Comparison of ENCODE assay signal across 13 cellular contexts in genomic region chr1:243475966-243476365, GRCh38.
DNase-seq lines count a peak whose midpoint lies in the region; ATAC-seq and TF ChIP-seq lines count a peak whose summit lies in the region.
"Had no signal": no experiment of that assay in that cellular context is flagged by ENCODE, and none has a peak within 500 bp of the region (broad histone marks: within the 10 kb centered on the region; RNA-seq: fewer than 3 reads in every experiment).

No MANE protein-coding gene starts in this region.

- no peaks in the 10 kb centered on the region for H4K20me1 ChIP-seq in SK-N-SH (ENCODE audit: insufficient read depth)
- no peaks in the 10 kb centered on the region for H4K20me1 ChIP-seq in hepatocyte (ENCODE audit: insufficient read depth, poor library complexity, severe bottlenecking)

- no peak for DNase-seq in left ventricle myocardium inferior
- DNase-seq in right cardiac atrium: no peak
- no peak for DNase-seq in SK-N-SH
- peak in 41 of 42 donors; percentile 50 to 91 (median 77) for DNase-seq in head of caudate nucleus
- no peak for DNase-seq in type B pancreatic cell (ENCODE audit: extremely low spot score, unreplicated experiment)
- DNase-seq in NCI-H187 (lab: John Stamatoyannopoulos, UW): no peak
- no peak for DNase-seq in hepatocyte (ENCODE audit: low spot score)
- DNase-seq in GM19240 (ENCODE audit: insufficient read length, low spot score): no peak
- DNase-seq: gastrocnemius medialis, MG63, psoas muscle had no signal

- H3K27ac Mint-ChIP-seq in type B pancreatic cell: no peak overlapping the region
- H3K27ac Mint-ChIP-seq: activated naive CD8-positive, alpha-beta T cell had no signal

- H3K4me2 ChIP-seq in SK-N-SH (no peak overlapping the region), hepatocyte (no peak overlapping the region)

- H3K9me3 Mint-ChIP-seq in type B pancreatic cell: peaks cover 7% of the 10 kb centered on the region

- POLR2A ChIA-PET in SK-N-SH (lab: Yijun Ruan, JAX): no interaction called here

- peak; percentile 25 for TF ChIP-seq CTCF in left ventricle myocardium inferior (IDR thresholded peaks at IDR 0.05; ENCODE audit: borderline replicate concordance)
- peak; percentile 35 for TF ChIP-seq CTCF in SK-N-SH (IDR thresholded peaks at IDR 0.05)
- peak; percentile 62 for TF ChIP-seq CTCF in type B pancreatic cell (conservative IDR thresholded peaks at IDR 0.05)
- no peak for TF ChIP-seq CTCF in hepatocyte (IDR thresholded peaks at IDR 0.05; ENCODE audit: poor library complexity)

- H3K27ac ChIP-seq in left ventricle myocardium inferior (replicated peaks) (no peak overlapping the region), right cardiac atrium (ENCODE audit: low read length) (no peak overlapping the region), SK-N-SH (ENCODE audit: low read depth in 2 of 2, low read length in 1 of 2) (no peak overlapping the region), hepatocyte (no peak overlapping the region)
- H3K27ac ChIP-seq: C4-2B, gastrocnemius medialis, psoas muscle had no signal

- H3K9me2 ChIP-seq in SK-N-SH: no peaks in the 10 kb centered on the region
- H3K9me2 ChIP-seq in hepatocyte (replicated peaks; ENCODE audit: insufficient read depth): no peaks in the 10 kb centered on the region

- H3K4me3 ChIP-seq in left ventricle myocardium inferior (no peak overlapping the region), right cardiac atrium (ENCODE audit: low read length) (no peak overlapping the region), SK-N-SH (ENCODE audit: low read depth in 2 of 2, low read length in 1 of 2) (no peak overlapping the region), hepatocyte (no peak overlapping the region)
- H3K4me3 ChIP-seq: gastrocnemius medialis, MG63, psoas muscle had no signal

- intact Hi-C loops in left ventricle myocardium inferior (cut with micrococcal nuclease) (no loop called here), right cardiac atrium (cut with DNase I) (no loop called here), head of caudate nucleus (cut with DNase I) (loop anchor here (10.0 kb wide), 3 partner anchors 131 to 799 kb away; partner anchors contain the start of gene ZBTB18)

- CTCF ChIA-PET in SK-N-SH (lab: Yijun Ruan, JAX): interaction anchor here (0.9 to 2.1 kb wide), 3 partner anchors 20 to 273 kb away, joined by 3 to 8 read pairs (median 4); no protein-coding TSS in a partner anchor

- no peak for TF ChIP-seq EP300 in SK-N-SH (IDR thresholded peaks at IDR 0.05; ENCODE audit: borderline replicate concordance in 1 of 2, low read depth in 1 of 2, low read length in 1 of 2)

- H3K27me3 ChIP-seq in left ventricle myocardium inferior (ENCODE audit: low read depth): no peaks in the 10 kb centered on the region
- H3K27me3 ChIP-seq in right cardiac atrium (ENCODE audit: control insufficient read depth, insufficient read depth): no peaks in the 10 kb centered on the region
- no peaks in the 10 kb centered on the region for H3K27me3 ChIP-seq in SK-N-SH (ENCODE audit: insufficient read depth)
- H3K27me3 ChIP-seq in hepatocyte: no peaks in the 10 kb centered on the region
- H3K27me3 ChIP-seq: gastrocnemius medialis, MG63 had no signal

- no peaks in the 10 kb centered on the region for H3F3A ChIP-seq in SK-N-SH (replicated peaks; ENCODE audit: insufficient read depth)

- H3K9me3 ChIP-seq in left ventricle myocardium inferior (replicated peaks) (no peaks in the 10 kb centered on the region), right cardiac atrium (ENCODE audit: control insufficient read depth, low read length) (no peaks in the 10 kb centered on the region), SK-N-SH (no peaks in the 10 kb centered on the region), hepatocyte (ENCODE audit: low read depth) (no peaks in the 10 kb centered on the region)
- H3K9me3 ChIP-seq: gastrocnemius medialis, MG63, psoas muscle had no signal

- WGBS in right cardiac atrium: 79% methylated on average over 7 of the region's 7 CpGs
- 84% methylated on average over 7 of the region's 7 CpGs for WGBS in SK-N-SH (ENCODE audit: low lambda C conversion rate)
- WGBS in hepatocyte (ENCODE audit: low lambda C conversion rate, missing lambda C conversion rate): 76% methylated on average over 7 of the region's 7 CpGs

- no peak for ATAC-seq in right cardiac atrium
- ATAC-seq: gastrocnemius medialis, psoas muscle had no signal

- H3K36me3 Mint-ChIP-seq in type B pancreatic cell: peaks cover 4% of the 10 kb centered on the region

- H2AFZ ChIP-seq in SK-N-SH (ENCODE audit: low read depth) (no peak overlapping the region), hepatocyte (no peak overlapping the region)

- H3K36me3 ChIP-seq in left ventricle myocardium inferior: no peaks in the 10 kb centered on the region
- peaks cover 0 to 6% of the 10 kb centered on the region in 2 experiments for H3K36me3 ChIP-seq in SK-N-SH (replicated peaks in 1 of 2; ENCODE audit: control insufficient read depth in 1 of 2, insufficient read depth in 2 of 2, low read length in 1 of 2)
- H3K36me3 ChIP-seq in hepatocyte (replicated peaks; ENCODE audit: insufficient read depth, low read depth): no peaks in the 10 kb centered on the region
- H3K36me3 ChIP-seq: gastrocnemius medialis, MG63 had no signal

- peaks cover 17% of the 10 kb centered on the region for H3K4me1 ChIP-seq in left ventricle myocardium inferior
- peaks cover 3% of the 10 kb centered on the region for H3K4me1 ChIP-seq in right cardiac atrium (ENCODE audit: control insufficient read depth, insufficient read depth, low read length)
- peaks cover 0 to 11% of the 10 kb centered on the region in 2 experiments; a peak in 2 of 4 replicates for H3K4me1 ChIP-seq in SK-N-SH (ENCODE audit: control insufficient read depth in 1 of 2, insufficient read depth in 2 of 2, low read depth in 1 of 2, low read length in 1 of 2)
- no peaks in the 10 kb centered on the region for H3K4me1 ChIP-seq in hepatocyte (ENCODE audit: insufficient read depth)
- H3K4me1 ChIP-seq: psoas muscle had no signal

- H3K4me3 Mint-ChIP-seq in type B pancreatic cell: no peak overlapping the region
- H3K4me3 Mint-ChIP-seq: activated naive CD8-positive, alpha-beta T cell had no signal

- TF ChIP-seq RAD21 in SK-N-SH (IDR thresholded peaks at IDR 0.05; ENCODE audit: low read length): peak; percentile 34; the same call in 1 of the 2 replicates

- H3K4me1 Mint-ChIP-seq in type B pancreatic cell (ENCODE audit: unreplicated experiment): peaks cover 26% of the 10 kb centered on the region

- no peak overlapping the region for H3K9ac ChIP-seq in SK-N-SH

- H3K27me3 Mint-ChIP-seq in type B pancreatic cell: no peaks in the 10 kb centered on the region
- H3K27me3 Mint-ChIP-seq: activated naive CD8-positive, alpha-beta T cell had no signal

- H3K79me2 ChIP-seq in SK-N-SH (ENCODE audit: insufficient read depth) (no peaks in the 10 kb centered on the region), hepatocyte (no peaks in the 10 kb centered on the region)

TF ChIP-seq in SK-N-SH, 30 proteins besides CTCF, POLR2A, EP300 and RAD21:
- TF ChIP-seq RFX5 (IDR thresholded peaks at IDR 0.05; ENCODE audit: low read length) (no peak), PBX3 (IDR thresholded peaks at IDR 0.05) (peak; percentile 46; the same call in 1 of the 2 replicates)

Comparison
In these comparisons a context has a peak if more than half of its experiments do, and no peak if none do; other contexts are left out.
1. DNase-seq: peak in head of caudate nucleus (41 of 42); none in left ventricle myocardium inferior (single experiment), right cardiac atrium (0 of 3), SK-N-SH (single experiment), type B pancreatic cell (single experiment), NCI-H187 (0 of 2), hepatocyte (single experiment) and GM19240 (single experiment).